Comparison of ENCODE assay signal across 5 cellular contexts in the genomic region with DNA sequence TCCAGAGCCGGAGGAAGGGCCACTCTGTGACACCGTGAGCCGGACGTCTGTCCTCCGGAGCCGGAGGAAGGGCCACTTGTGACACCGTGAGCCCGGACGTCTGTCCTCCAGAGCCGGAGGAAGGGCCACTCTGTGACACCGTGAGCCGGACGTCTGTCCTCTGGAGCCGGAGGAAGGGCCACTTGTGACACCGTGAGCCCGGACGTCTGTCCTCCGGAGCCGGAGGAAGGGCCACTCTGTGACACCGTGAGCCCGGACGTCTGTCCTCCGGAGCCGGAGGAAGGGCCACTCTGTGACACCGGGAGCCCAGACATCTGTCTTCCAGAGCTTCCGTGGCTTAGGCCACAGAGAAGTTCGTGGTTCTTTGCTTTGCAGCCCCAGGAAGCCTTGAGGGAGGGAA. TPM values are rescaled to one million over a fixed set of nuclear protein-coding genes. Genes with fewer than 3 reads are reported as not detected.
"Had no signal": no experiment of that assay in that cellular context is flagged by ENCODE, and none has a peak within 500 bp of the region (broad histone marks: within the 10 kb centered on the region; RNA-seq: fewer than 3 reads in every experiment).

No MANE protein-coding gene starts in this region.

RNA-seq across cellular contexts. Expression of gene GLT1D1, which starts 6.6 kb away (rescaled TPM):
- total RNA-seq: LHCN-M2, MCF 10A, NCI-H460, PC-9, RPMI7951 had no signal
